Comparison of ENCODE assay signal across 15 cellular contexts in the genomic region with DNA sequence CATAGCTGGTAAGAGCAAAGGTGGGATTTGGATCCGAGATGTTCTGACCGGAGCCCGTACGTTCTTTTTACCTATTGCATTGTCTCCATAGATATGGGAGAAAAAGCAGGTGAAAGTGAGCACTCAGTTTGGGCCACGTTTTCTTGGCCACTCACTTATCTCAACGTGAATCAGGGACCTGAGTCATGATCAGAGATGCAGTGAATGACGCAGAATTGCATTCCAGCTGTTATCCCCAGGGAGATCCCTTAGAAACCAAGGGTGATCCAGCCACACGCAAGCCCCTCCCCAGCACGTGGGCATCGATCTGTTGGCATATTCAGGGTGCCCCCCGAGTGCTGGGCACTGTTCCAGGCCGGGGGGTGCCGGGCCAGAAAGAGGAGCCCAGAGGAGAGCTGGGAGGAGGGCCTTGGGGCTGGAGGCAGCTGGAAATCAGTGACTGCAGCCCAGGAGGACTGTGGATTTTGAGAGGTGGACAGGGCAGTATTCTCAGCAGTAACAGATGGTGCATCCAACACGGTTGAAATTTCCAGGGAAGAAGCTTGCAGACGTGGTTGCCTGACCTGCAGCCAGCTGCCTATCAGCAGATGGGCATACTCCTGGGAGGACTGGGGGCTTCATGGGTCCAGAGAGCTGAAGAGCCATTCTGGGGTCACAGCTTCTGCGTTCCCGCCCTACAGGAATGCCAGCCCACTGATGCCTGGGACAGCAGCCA.
A peak's percentile ranks its signal among the peaks of the same experiment; 100 is the strongest.
DNase-seq lines count a peak whose midpoint lies in the region; ATAC-seq and TF ChIP-seq lines count a peak whose summit lies in the region.
"Had no signal": no experiment of that assay in that cellular context is flagged by ENCODE, and none has a peak within 500 bp of the region (broad histone marks: within the 10 kb centered on the region; RNA-seq: fewer than 3 reads in every experiment).

No MANE protein-coding gene starts in this region.

- H3K27ac Mint-ChIP-seq in glutamatergic neuron (ENCODE audit: unreplicated experiment), result peak overlapping the region; percentile 34
- H3K27ac Mint-ChIP-seq: immature natural killer cell had no signal

- peaks cover 9% of the 10 kb centered on the region for H3K27me3 Mint-ChIP-seq in glutamatergic neuron (ENCODE audit: unreplicated experiment)

- H3K36me3 Mint-ChIP-seq in glutamatergic neuron (ENCODE audit: unreplicated experiment), result no peaks in the 10 kb centered on the region

- peaks cover 33% of the 10 kb centered on the region for H3K4me1 Mint-ChIP-seq in glutamatergic neuron (ENCODE audit: low read depth, unreplicated experiment)
- H3K4me1 Mint-ChIP-seq: immature natural killer cell had no signal

- no peak for ATAC-seq in GM18868 (IDR thresholded peaks at IDR 0.05; ENCODE audit: unreplicated experiment)
- ATAC-seq in GM19397 (IDR thresholded peaks at IDR 0.05; ENCODE audit: unreplicated experiment), result no peak
- ATAC-seq: esophagus mucosa, mucosa of descending colon had no signal

- peak overlapping the region; percentile 57 for H3K4me3 Mint-ChIP-seq in glutamatergic neuron (ENCODE audit: unreplicated experiment)
- H3K4me3 Mint-ChIP-seq: immature natural killer cell had no signal

- H3K9me3 Mint-ChIP-seq in glutamatergic neuron (ENCODE audit: unreplicated experiment), result peaks cover 6% of the 10 kb centered on the region

- no peak for TF ChIP-seq CTCF in glutamatergic neuron (IDR thresholded peaks at IDR 0.05; ENCODE audit: partially characterized antibody, unreplicated experiment)

- peak; percentile 64 for DNase-seq in AG08395 (ENCODE audit: low spot score)
- peak; percentile 68 for DNase-seq in HS-5 (ENCODE audit: low read depth)
- DNase-seq in amniotic epithelial cell (ENCODE audit: low read depth), result peak; percentile 80
- peak; percentile 62 for DNase-seq in glutamatergic neuron
- no peak for DNase-seq in activated CD4-positive, alpha-beta T cell treated with anti-CD3 and anti-CD28 coated beads, Interleukin-2, amount 50 U/mL, for 1 hour
- no peak for DNase-seq in central memory CD4-positive, alpha-beta T cell
- DNase-seq: activated naive CD4-positive, alpha-beta T cell treated with Interleukin-2 at 50 U/mL for 16 hours; GOT3; immature natural killer cell; mucosa of descending colon; MV-4-11; T-helper 9 cell had no signal

Comparison
In these comparisons a context has a peak if more than half of its experiments do, and no peak if none do; other contexts are left out.
1. DNase-seq: peak in AG08395 (single experiment), HS-5 (single experiment), amniotic epithelial cell (single experiment) and glutamatergic neuron (single experiment); none in activated CD4-positive, alpha-beta T cell treated with anti-CD3 and anti-CD28 coated beads, Interleukin-2, amount 50 U/mL, for 1 hour (single experiment) and central memory CD4-positive, alpha-beta T cell (single experiment).